In the genomic region with DNA sequence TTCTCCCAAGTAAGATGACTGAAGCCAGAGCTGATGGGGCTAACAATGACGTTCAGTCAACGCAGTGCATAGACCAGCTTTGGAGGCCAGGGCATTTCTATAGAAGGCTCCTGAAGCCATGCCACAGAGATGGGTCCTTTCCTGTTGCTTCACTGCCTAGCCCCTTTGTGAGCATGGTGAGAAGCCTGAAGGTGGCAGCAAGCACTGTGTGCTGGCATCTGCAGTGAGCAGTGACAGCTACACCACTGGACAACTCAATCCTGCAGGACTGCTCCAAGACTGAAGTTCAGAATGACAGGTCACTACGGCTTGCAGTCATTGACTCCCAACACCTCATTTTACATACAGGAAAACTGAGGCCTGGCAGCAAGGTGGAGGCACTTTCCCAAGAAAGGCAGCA, we compare ENCODE assay signal across 14 cellular contexts.
DNase-seq lines count a peak whose midpoint lies in the region; ATAC-seq and TF ChIP-seq lines count a peak whose summit lies in the region.
"Had no signal": no experiment of that assay in that cellular context is flagged by ENCODE, and none has a peak within 500 bp of the region (broad histone marks: within the 10 kb centered on the region; RNA-seq: fewer than 3 reads in every experiment).

No MANE protein-coding gene starts in this region.

- no peak overlapping the region for H2AFZ ChIP-seq in osteoblast (ENCODE audit: low read length)

- no peaks in the 10 kb centered on the region for H3K27me3 ChIP-seq in osteoblast (ENCODE audit: insufficient read depth, low read length)
- H3K27me3 ChIP-seq: MG63, thyroid gland had no signal

- no peaks in the 10 kb centered on the region for H3K9me3 ChIP-seq in HEK293 (ENCODE audit: control insufficient read depth, insufficient read depth, low read depth, low read length)
- no peaks in the 10 kb centered on the region for H3K9me3 ChIP-seq in osteoblast (ENCODE audit: low read depth, low read length)
- H3K9me3 ChIP-seq: MG63, thyroid gland had no signal

- H3K79me2 ChIP-seq in osteoblast (ENCODE audit: insufficient read depth, low read length): no peaks in the 10 kb centered on the region

- H3K4me3 ChIP-seq in HEK293 (ENCODE audit: low read depth, low read length): no peak overlapping the region
- no peak overlapping the region for H3K4me3 ChIP-seq in osteoblast (ENCODE audit: insufficient read depth, low read length)
- H3K4me3 ChIP-seq: MG63, thyroid gland had no signal

- POLR2A ChIA-PET in HEK293 (lab: Yijun Ruan, JAX): interaction anchor here (1.0 kb wide), 1 partner anchor 88 kb away, joined by 4 read pairs; no protein-coding TSS in a partner anchor

- H3K27ac ChIP-seq in HEK293 (ENCODE audit: extremely low read depth, low read depth, low read length) (no peak overlapping the region), osteoblast (ENCODE audit: low read depth, low read length) (no peak overlapping the region)
- H3K27ac ChIP-seq: thyroid gland had no signal

- H3K4me1 ChIP-seq in HEK293 (ENCODE audit: control insufficient read depth, insufficient read depth, low read length) (peaks cover 42% of the 10 kb centered on the region), osteoblast (ENCODE audit: insufficient read depth, low read length) (peaks cover 4% of the 10 kb centered on the region)

- ATAC-seq in esophagus mucosa: peak; percentile 24
- ATAC-seq: activated CD8-positive, alpha-beta T cell treated with anti-CD3 and anti-CD28 coated beads for 36 hours; T-helper 17 cell had no signal

- H3K4me2 ChIP-seq in osteoblast (ENCODE audit: insufficient read depth, low read length): no peak overlapping the region

- CTCF ChIA-PET in HEK293 (lab: Yijun Ruan, JAX): interaction anchor here (0.6 to 1.5 kb wide), 5 partner anchors 58 to 210 kb away, joined by 3 to 5 read pairs (median 3); no protein-coding TSS in a partner anchor

- TF ChIP-seq CTCF in HEK293 (tag by site-specific recombination; IDR thresholded peaks at IDR 0.05) (peak; percentile 82), osteoblast (IDR thresholded peaks at IDR 0.05; ENCODE audit: extremely low read depth, low read depth, low read length) (no peak)

- H4K20me1 ChIP-seq in osteoblast (ENCODE audit: insufficient read depth, low read length): no peaks in the 10 kb centered on the region

- DNase-seq in RKO (ENCODE audit: low spot score) (peak; percentile 6), osteoblast (ENCODE audit: insufficient read length, low spot score, missing footprints) (peak; percentile 13), NCI-H1048 (lab: John Stamatoyannopoulos, UW) (no peak), mucosa of gallbladder (ENCODE audit: low spot score) (no peak), T-helper 9 cell (no peak)
- DNase-seq: activated CD8-positive, alpha-beta T cell treated with anti-CD3 and anti-CD28 coated beads for 36 hours; activated naive CD4-positive, alpha-beta T cell; MG63; occipital lobe; stimulated activated CD4-positive, alpha-beta T cell treated with anti-CD3 and anti-CD28 coated beads, Interleukin-15, amount 100 ng/mL, for 24 hours; T-helper 17 cell; thyroid gland had no signal

- H3K36me3 ChIP-seq in HEK293 (ENCODE audit: control insufficient read depth in 2 of 2, insufficient read depth in 1 of 2, low read length in 2 of 2) (no peaks in the 10 kb centered on the region), osteoblast (ENCODE audit: insufficient read depth, low read length) (no peaks in the 10 kb centered on the region)
- H3K36me3 ChIP-seq: MG63, thyroid gland had no signal

TF ChIP-seq in HEK293, 187 proteins besides CTCF, POLR2A, EP300 and RAD21:
- TF ChIP-seq SCRT2 (tag by site-specific recombination; IDR thresholded peaks at IDR 0.05) (0 out of 2 replicates have a peak, but pooled peaks have one; percentile 15), ZNF600 (tag by site-specific recombination; IDR thresholded peaks at IDR 0.05) (peak; percentile 59), ZNF514 (tag by site-specific recombination; IDR thresholded peaks at IDR 0.05) (no peak)
TF ChIP-seq in HEK293: peak in this region for 2.

Comparison
In these comparisons a context has a peak if more than half of its experiments do, and no peak if none do; other contexts are left out.
1. DNase-seq: peak in RKO (single experiment) and osteoblast (single experiment); none in NCI-H1048 (single experiment), mucosa of gallbladder (single experiment) and T-helper 9 cell (single experiment).